Comparison of ENCODE assay signal across 8 cellular contexts in the genomic region with DNA sequence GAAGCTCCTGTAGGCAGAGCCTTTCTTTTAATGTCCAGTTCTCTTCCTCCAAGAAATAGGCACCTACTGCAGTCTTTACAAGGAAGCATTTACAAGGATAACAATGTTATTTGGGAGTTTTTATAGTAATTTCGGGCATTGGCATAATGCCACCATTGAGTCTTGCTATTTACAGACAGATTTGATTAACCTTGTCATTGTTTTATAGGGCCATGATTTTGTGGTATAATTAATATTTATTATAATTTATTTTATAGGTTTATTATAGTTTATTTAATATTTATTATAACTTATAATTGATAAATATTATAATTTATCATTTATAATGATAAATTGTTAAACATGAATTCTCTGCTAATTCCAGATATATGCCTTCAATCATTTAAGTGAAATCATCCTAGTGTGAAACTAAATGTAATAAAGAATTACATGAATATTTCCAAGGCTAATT. TPM values are rescaled to one million over a fixed set of nuclear protein-coding genes. Genes with fewer than 3 reads are reported as not detected.
DNase-seq lines count a peak whose midpoint lies in the region; ATAC-seq and TF ChIP-seq lines count a peak whose summit lies in the region.

No MANE protein-coding gene starts in this region.

- no peaks in the 10 kb centered on the region for H3K9me3 Mint-ChIP-seq in activated naive CD4-positive, alpha-beta T cell treated with anti-CD3 and anti-CD28 coated beads, Interleukin-2, amount 50 U/mL, for 24 hours
- no peaks in the 10 kb centered on the region for H3K9me3 Mint-ChIP-seq in activated naive CD8-positive, alpha-beta T cell treated with anti-CD3 and anti-CD28 coated beads, Interleukin-2, amount 10 ng/mL, durations not matched to agents 7 days and 5 days

- peak overlapping the region; percentile 25 to 64 (median 33) for H3K4me3 ChIP-seq in liver (ENCODE audit: low read depth in 1 of 3, low read length in 3 of 3)
- peak overlapping the region in 3 of 4 donors; percentile 54 to 82 (median 54) for H3K4me3 ChIP-seq in transverse colon

- H3K36me3 ChIP-seq in liver (ENCODE audit: control insufficient read depth in 4 of 4, insufficient read depth in 3 of 4, low read depth in 1 of 4, low read length in 3 of 4) (no peaks in the 10 kb centered on the region), transverse colon (no peaks in the 10 kb centered on the region)

- H3K9me3 ChIP-seq in liver (ENCODE audit: control insufficient read depth in 4 of 4, low read length in 3 of 4) (no peaks in the 10 kb centered on the region), transverse colon (no peaks in the 10 kb centered on the region)

- 4% methylated on average over 1 of the region's 1 CpG for WGBS in liver
- WGBS in transverse colon (ENCODE audit: low coverage in 1 of 2), 2 donors, result 6 to 8% methylated on average over 1 of the region's 1 CpG

- H3K4me1 Mint-ChIP-seq in activated naive CD4-positive, alpha-beta T cell treated with anti-CD3 and anti-CD28 coated beads, Interleukin-2, amount 50 U/mL, for 24 hours, result peaks cover 52% of the 10 kb centered on the region
- peaks cover 21% of the 10 kb centered on the region for H3K4me1 Mint-ChIP-seq in activated naive CD8-positive, alpha-beta T cell treated with anti-CD3 and anti-CD28 coated beads, Interleukin-2, amount 10 ng/mL, durations not matched to agents 7 days and 5 days

- H3K27ac ChIP-seq in liver (ENCODE audit: low read depth in 1 of 2, low read length in 2 of 2), result peak overlapping the region; percentile 61 to 81
- H3K27ac ChIP-seq in transverse colon, result peak overlapping the region; percentile 84 to 89 (median 88)

- no peak for DNase-seq in activated naive CD4-positive, alpha-beta T cell (lab: John Stamatoyannopoulos, UW)
- no peak for DNase-seq in activated naive CD8-positive, alpha-beta T cell treated with anti-CD3 and anti-CD28 coated beads, Interleukin-2, amount 10 ng/mL, durations not matched to agents 7 days and 5 days
- DNase-seq in transverse colon (no peak), NCI-H748 treated with DMSO at 0.1 percent for 48 hours (lab: John Stamatoyannopoulos, UW) (no peak), putamen (ENCODE audit: low spot score) (no peak)

- intact Hi-C loops in transverse colon (cut with DNase I; ENCODE audit: low total_unique reads), result no loop called here

- no peak for TF ChIP-seq RAD21 in liver (IDR thresholded peaks at IDR 0.05)

- H3K27me3 ChIP-seq in liver (ENCODE audit: control insufficient read depth in 4 of 4, insufficient read depth in 4 of 4, low read length in 3 of 4) (no peaks in the 10 kb centered on the region), transverse colon (no peaks in the 10 kb centered on the region)

- H3K9ac ChIP-seq in liver (ENCODE audit: low read depth in 1 of 2, low read length in 2 of 2), result no peak overlapping the region

- peaks cover 6% of the 10 kb centered on the region for H3K36me3 Mint-ChIP-seq in activated naive CD4-positive, alpha-beta T cell treated with anti-CD3 and anti-CD28 coated beads, Interleukin-2, amount 50 U/mL, for 24 hours
- H3K36me3 Mint-ChIP-seq in activated naive CD8-positive, alpha-beta T cell treated with anti-CD3 and anti-CD28 coated beads, Interleukin-2, amount 10 ng/mL, durations not matched to agents 7 days and 5 days, result peaks cover 13% of the 10 kb centered on the region

- TF ChIP-seq POLR2A in transverse colon (IDR thresholded peaks at IDR 0.05), result no peak

- POLR2A ChIA-PET in activated naive CD8-positive, alpha-beta T cell treated with anti-CD3 and anti-CD28 coated beads, Interleukin-2, amount 10 ng/mL, durations not matched to agents 7 days and 5 days (lab: Charles Lee), result no interaction called here

- ATAC-seq in activated naive CD8-positive, alpha-beta T cell treated with anti-CD3 and anti-CD28 coated beads, Interleukin-2, amount 10 ng/mL, durations not matched to agents 7 days and 5 days (ENCODE audit: low read depth), result no peak
- no peak for ATAC-seq in GM21723 (IDR thresholded peaks at IDR 0.05; ENCODE audit: unreplicated experiment)

- H3K4me1 ChIP-seq in liver (ENCODE audit: control insufficient read depth in 4 of 4, insufficient read depth in 4 of 4, low read length in 3 of 4) (peaks cover 0 to 7% (median 3%) of the 10 kb centered on the region in 4 donors), transverse colon (peaks cover 6 to 12% (median 9%) of the 10 kb centered on the region in 4 donors)

- in situ Hi-C loops in transverse colon (cut with MboI; ENCODE audit: low pct_ligation_motif_present in 1 of 4, low pct_unique_long_range_greater_than_20kb in 1 of 4, low sequenced_read_pairs in 3 of 4), result no loop called here

- H3K27ac Mint-ChIP-seq in activated naive CD4-positive, alpha-beta T cell treated with anti-CD3 and anti-CD28 coated beads, Interleukin-2, amount 50 U/mL, for 24 hours, result peak overlapping the region; percentile 97
- H3K27ac Mint-ChIP-seq in activated naive CD8-positive, alpha-beta T cell treated with anti-CD3 and anti-CD28 coated beads, Interleukin-2, amount 10 ng/mL, durations not matched to agents 7 days and 5 days, result peak overlapping the region; percentile 84

- no peaks in the 10 kb centered on the region for H3K27me3 Mint-ChIP-seq in activated naive CD4-positive, alpha-beta T cell treated with anti-CD3 and anti-CD28 coated beads, Interleukin-2, amount 50 U/mL, for 24 hours
- H3K27me3 Mint-ChIP-seq in activated naive CD8-positive, alpha-beta T cell treated with anti-CD3 and anti-CD28 coated beads, Interleukin-2, amount 10 ng/mL, durations not matched to agents 7 days and 5 days, result peaks cover 2% of the 10 kb centered on the region

- no peak for TF ChIP-seq CTCF in liver (IDR thresholded peaks at IDR 0.05; ENCODE audit: low read depth, low read length, missing input control)
- TF ChIP-seq CTCF in transverse colon (IDR thresholded peaks at IDR 0.05), result no peak

- no peak for TF ChIP-seq EP300 in transverse colon (IDR thresholded peaks at IDR 0.05; ENCODE audit: low read depth)

- H3K4me3 Mint-ChIP-seq in activated naive CD4-positive, alpha-beta T cell treated with anti-CD3 and anti-CD28 coated beads, Interleukin-2, amount 50 U/mL, for 24 hours, result peak overlapping the region; percentile 95
- peak overlapping the region; percentile 92 for H3K4me3 Mint-ChIP-seq in activated naive CD8-positive, alpha-beta T cell treated with anti-CD3 and anti-CD28 coated beads, Interleukin-2, amount 10 ng/mL, durations not matched to agents 7 days and 5 days

TF ChIP-seq in liver, 16 proteins besides CTCF, POLR2A, EP300 and RAD21:
- no peak for TF ChIP-seq FOXA2 (IDR thresholded peaks at IDR 0.05)
- peak in 1 of 2 donors; percentile 4 for TF ChIP-seq GABPA (IDR thresholded peaks at IDR 0.05 in 1 of 2, conservative IDR thresholded peaks at IDR 0.05 in 1 of 2)
- no peak for TF ChIP-seq JUND (IDR thresholded peaks at IDR 0.05)
- TF ChIP-seq, protein P1, sequence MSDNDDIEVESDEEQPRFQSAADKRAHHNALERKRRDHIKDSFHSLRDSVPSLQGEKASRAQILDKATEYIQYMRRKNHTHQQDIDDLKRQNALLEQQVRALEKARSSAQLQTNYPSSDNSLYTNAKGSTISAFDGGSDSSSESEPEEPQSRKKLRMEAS (IDR thresholded peaks at IDR 0.05), result no peak
- TF ChIP-seq NR2F2 (IDR thresholded peaks at IDR 0.05), result no peak
TF ChIP-seq in liver: peak in this region for 1.

RNA-seq across cellular contexts. Expression of gene POT1, which starts 0.6 kb away (rescaled TPM):
- 10 to 100 TPM; 36.3 to 39.1 TPM for total RNA-seq in activated naive CD8-positive, alpha-beta T cell treated with anti-CD3 and anti-CD28 coated beads, Interleukin-2, amount 10 ng/mL, durations not matched to agents 7 days and 5 days
- total RNA-seq in liver (10 to 100 TPM; 11.5 to 35.5 TPM), transverse colon (10 to 100 TPM in 3 of 4 donors, 1 to 10 TPM in 1; 3.7 to 15.1 (median 14.7) TPM)
- 1 to 10 TPM; 4.9 to 5.4 TPM for polyA plus RNA-seq in liver
